30 cellular contexts compared by ENCODE assay signal in genomic region chr9:84563691-84564090, GRCh38.
"Had no signal": no experiment of that assay in that cellular context is flagged by ENCODE, and none has a peak within 500 bp of the region (broad histone marks: within the 10 kb centered on the region; RNA-seq: fewer than 3 reads in every experiment).

No MANE protein-coding gene starts in this region.

- DNase-seq: activated effector memory CD4-positive, alpha-beta T cell treated with anti-CD3 and anti-CD28 coated beads, Interleukin-2, amount 50 U/mL, for 16 hours; activated effector memory CD4-positive, alpha-beta T cell treated with Interleukin-2 at 50 U/mL for 16 hours; activated gamma-delta T cell; activated gamma-delta T cell treated with Interleukin-2 at 50 U/mL for 16 hours; activated naive CD4-positive, alpha-beta T cell; activated naive CD4-positive, alpha-beta T cell treated with anti-CD3 and anti-CD28 coated beads for 36 hours; activated naive CD4-positive, alpha-beta T cell treated with anti-CD3 and anti-CD28 coated beads, Interleukin-2, amount 10 ng/mL, durations not matched to agents 7 days and 5 days; activated naive CD4-positive, alpha-beta T cell treated with anti-CD3 and anti-CD28 coated beads, Interleukin-2, amount 50 U/mL, for 16 hours; activated naive CD4-positive, alpha-beta T cell treated with Interleukin-2 at 50 U/mL for 16 hours; activated naive CD8-positive, alpha-beta T cell treated with anti-CD3 and anti-CD28 coated beads for 36 hours; activated naive CD8-positive, alpha-beta T cell treated with anti-CD3 and anti-CD28 coated beads, Interleukin-2, amount 10 ng/mL, durations not matched to agents 7 days and 5 days; activated naive CD8-positive, alpha-beta T cell treated with anti-CD3 and anti-CD28 coated beads, Interleukin-2, amount 50 U/mL, for 24 hours; activated T-cell treated with anti-CD3 and anti-CD28 coated beads, Interleukin-2, amount 50 U/mL, for 1 hour; activated T-cell treated with anti-CD3 and anti-CD28 coated beads, Interleukin-2, amount 50 U/mL, for 24 hours; activated T-cell treated with anti-CD3 and anti-CD28 coated beads, Interleukin-2, amount 50 U/mL, for 4 hours; activated T-cell treated with anti-CD3 and anti-CD28 coated beads, Interleukin-2, amount 50 U/mL, for 48 hours; activated T-cell treated with anti-CD3 and anti-CD28 coated beads, Interleukin-2, amount 50 U/mL, for 72 hours; adrenal gland; amniotic stem cell; amygdala; anterior cingulate cortex; aorta; body of pancreas; brain microvascular endothelial cell; caudate nucleus; central memory CD4-positive, alpha-beta T cell; cerebellar nuclear complex had no signal

- H3K9me3 ChIP-seq: adrenal gland, ascending aorta, body of pancreas, breast epithelium had no signal

- H3K4me3 ChIP-seq: adrenal gland, ascending aorta, body of pancreas, breast epithelium, cardiac muscle cell had no signal

- H3K27ac ChIP-seq: adrenal gland, ascending aorta, body of pancreas, brain microvascular endothelial cell, breast epithelium, cardiac muscle cell had no signal

- H3K36me3 ChIP-seq: adrenal gland, ascending aorta, brain microvascular endothelial cell, breast epithelium, cardiac muscle cell had no signal

- H3K27me3 ChIP-seq: adrenal gland, ascending aorta, body of pancreas, brain microvascular endothelial cell, breast epithelium, cardiac muscle cell had no signal
